8 cellular contexts compared by ENCODE assay signal in genomic region chr16:88784074-88784855, GRCh38. TPM values are rescaled to one million over a fixed set of nuclear protein-coding genes. Genes with fewer than 3 reads are reported as not detected.
A peak's percentile ranks its signal among the peaks of the same experiment; 100 is the strongest.
DNase-seq lines count a peak whose midpoint lies in the region; ATAC-seq, FAIRE-seq and TF ChIP-seq lines count a peak whose summit lies in the region.

No MANE protein-coding gene starts in this region.

- in situ Hi-C loops in HepG2 (cut with HindIII; ENCODE audit: extremely low pct_ligation_motif_present, low pct_unique_long_range_greater_than_20kb) = no loop called here

- no peak overlapping the region for H2AFZ ChIP-seq in HepG2 (ENCODE audit: low read length)

- peak; percentile 26; the same call in 1 of the 2 replicates for TF ChIP-seq RAD21 in HepG2 (CRISPR knock-in tag; IDR thresholded peaks at IDR 0.05)

- no peaks in the 10 kb centered on the region for H3K27me3 Mint-ChIP-seq in T-helper 2 cell treated with Interferon-gamma antibody and Interleukin-4, amounts not matched to agents 5 μg/mL and 100 μg/mL, for 36 hours (ENCODE audit: low read depth)
- no peaks in the 10 kb centered on the region for H3K27me3 Mint-ChIP-seq in stimulated activated naive CD8-positive, alpha-beta T cell treated with anti-CD3 and anti-CD28 coated beads, Interleukin-15, amount 100 ng/mL, for 72 hours

- H3K4me3 ChIP-seq in coronary artery (peak overlapping the region; percentile 96), HepG2 (replicated peaks in 1 of 3; ENCODE audit: insufficient read depth in 1 of 3, low read depth in 2 of 3, low read length in 3 of 3) (peak overlapping the region; percentile 73 to 87 (median 85))

- TF ChIP-seq POLR2A in HepG2 (IDR thresholded peaks at IDR 0.05; ENCODE audit: insufficient read depth in 1 of 2, low read depth in 2 of 2, low read length in 2 of 2) = peak in 1 of 2 experiments; percentile 52; a peak in 2 of 4 replicates

- peak overlapping the region; percentile 88 for H3K4me3 Mint-ChIP-seq in T-helper 2 cell treated with Interferon-gamma antibody and Interleukin-4, amounts not matched to agents 5 μg/mL and 100 μg/mL, for 36 hours
- peak overlapping the region; percentile 66 to 86 for H3K4me3 Mint-ChIP-seq in stimulated activated naive CD8-positive, alpha-beta T cell treated with anti-CD3 and anti-CD28 coated beads, Interleukin-15, amount 100 ng/mL, for 72 hours

- CTCF ChIA-PET in HepG2 (lab: Yijun Ruan, JAX; ENCODE audit: low intra/inter-chr PET ratio, low total read pairs) = interaction anchor here (0.7 to 2.9 kb wide), 5 partner anchors 20 to 41 kb away, joined by 3 to 10 read pairs (median 4); partner anchors contain the start of gene APRT

- peak overlapping the region; percentile 82 for H3K27ac Mint-ChIP-seq in T-helper 2 cell treated with Interferon-gamma antibody and Interleukin-4, amounts not matched to agents 5 μg/mL and 100 μg/mL, for 36 hours
- peak overlapping the region; percentile 90 to 91 for H3K27ac Mint-ChIP-seq in stimulated activated naive CD8-positive, alpha-beta T cell treated with anti-CD3 and anti-CD28 coated beads, Interleukin-15, amount 100 ng/mL, for 72 hours

- POLR2A ChIA-PET in HepG2 (lab: Yijun Ruan, JAX) = interaction anchor here (0.6 to 5.4 kb wide), 16 partner anchors 9 to 416 kb away, joined by 3 to 36 read pairs (median 4); partner anchors contain the start of genes APRT, MVD and SLC22A31

- peak; percentile 34 for FAIRE-seq in HepG2 (lab: Jason Lieb, UNC)

- peaks cover 28% of the 10 kb centered on the region for H4K20me1 ChIP-seq in HepG2 (ENCODE audit: insufficient read depth, low read length)

- peak overlapping the region; percentile 97 for H3K4me2 ChIP-seq in HepG2 (ENCODE audit: low read depth, low read length)

- peaks cover 8% of the 10 kb centered on the region for H3K36me3 Mint-ChIP-seq in T-helper 2 cell treated with Interferon-gamma antibody and Interleukin-4, amounts not matched to agents 5 μg/mL and 100 μg/mL, for 36 hours (ENCODE audit: low read depth)

- DNase-seq in EL (peak; percentile 78), coronary artery (ENCODE audit: low spot score) (peak; percentile 87), HepG2 (ENCODE audit: low spot score) (peak; percentile 75)
- DNase-seq in T-helper 2 cell treated with Interferon-gamma antibody and Interleukin-4, amounts not matched to agents 5 μg/mL and 100 μg/mL, for 36 hours (ENCODE audit: low spot score) = peak; percentile 59
- peak in 1 of 2 donors; percentile 55 for DNase-seq in stimulated activated naive CD8-positive, alpha-beta T cell treated with anti-CD3 and anti-CD28 coated beads, Interleukin-15, amount 100 ng/mL, for 72 hours

- intact Hi-C loops in HepG2 (cut with micrococcal nuclease; ENCODE audit: unreplicated experiment) = loop anchor here (1.0 to 2.0 kb wide), 2 partner anchors 13 kb away; no protein-coding TSS in a partner anchor

- H3K4me1 Mint-ChIP-seq in T-helper 2 cell treated with Interferon-gamma antibody and Interleukin-4, amounts not matched to agents 5 μg/mL and 100 μg/mL, for 36 hours (ENCODE audit: low read depth) = peaks cover 33% of the 10 kb centered on the region
- H3K4me1 Mint-ChIP-seq in stimulated activated naive CD8-positive, alpha-beta T cell treated with anti-CD3 and anti-CD28 coated beads, Interleukin-15, amount 100 ng/mL, for 72 hours = peaks cover 52% of the 10 kb centered on the region

- H3K27me3 ChIP-seq in HepG2 (ENCODE audit: control insufficient read depth in 1 of 2, insufficient read depth in 2 of 2, low read length in 2 of 2) = no peaks in the 10 kb centered on the region; a peak in 1 of 5 replicates

- WGBS in HepG2 (ENCODE audit: low lambda C conversion rate) = 3% methylated on average over 13 of the region's 74 CpGs

- ATAC-seq in HG03354 (IDR thresholded peaks at IDR 0.05; ENCODE audit: poor library complexity, severe bottlenecking, unreplicated experiment) (peak; percentile 27), HepG2 (peak; percentile 64), HG03460 (IDR thresholded peaks at IDR 0.05; ENCODE audit: unreplicated experiment) (no peak), HG03175 (IDR thresholded peaks at IDR 0.05; ENCODE audit: unreplicated experiment) (no peak)
- ATAC-seq in stimulated activated naive CD8-positive, alpha-beta T cell treated with anti-CD3 and anti-CD28 coated beads, Interleukin-15, amount 100 ng/mL, for 72 hours = peak; percentile 34

- peak overlapping the region; percentile 82 for H3K9ac ChIP-seq in HepG2 (ENCODE audit: insufficient read depth, low read depth, low read length)

- BruUV-seq in HepG2 (replicated peaks; lab: Mats Ljungman, UMichigan) = TSS peak; percentile 65

- peaks cover 51% of the 10 kb centered on the region for H3K79me2 ChIP-seq in HepG2 (ENCODE audit: insufficient read depth, low read length)

- H3K27ac ChIP-seq in coronary artery (peak overlapping the region; percentile 65 to 97), HepG2 (ENCODE audit: extremely low read length, insufficient read depth, low read length) (peak overlapping the region; percentile 70)

- peak; percentile 32 for TF ChIP-seq CTCF in coronary artery (IDR thresholded peaks at IDR 0.05)
- peak; percentile 52 for TF ChIP-seq CTCF in HepG2 (CRISPR knock-in tag; IDR thresholded peaks at IDR 0.05)

- 0 out of 5 replicates have a peak, but pooled peaks cover 0 to 2% of the 10 kb centered on the region in 2 experiments for H3K36me3 ChIP-seq in HepG2 (replicated peaks in 1 of 2; ENCODE audit: control insufficient read depth in 1 of 2, insufficient read depth in 2 of 2, low read length in 2 of 2)

- no peaks in the 10 kb centered on the region for H3K9me3 Mint-ChIP-seq in T-helper 2 cell treated with Interferon-gamma antibody and Interleukin-4, amounts not matched to agents 5 μg/mL and 100 μg/mL, for 36 hours
- no peaks in the 10 kb centered on the region for H3K9me3 Mint-ChIP-seq in stimulated activated naive CD8-positive, alpha-beta T cell treated with anti-CD3 and anti-CD28 coated beads, Interleukin-15, amount 100 ng/mL, for 72 hours

- TF ChIP-seq EP300 in HepG2 (IDR thresholded peaks at IDR 0.05; ENCODE audit: low read depth in 2 of 2, low read length in 2 of 2) = no peak
- TF ChIP-seq EP300 in HepG2 (CRISPR knock-in tag; IDR thresholded peaks at IDR 0.05; ENCODE audit: borderline replicate concordance) = no peak

- no peaks in the 10 kb centered on the region for H3K9me3 ChIP-seq in HepG2 (ENCODE audit: low read length)

- H3K4me1 ChIP-seq in HepG2 (ENCODE audit: insufficient read depth, low read length) = peaks cover 76% of the 10 kb centered on the region

RNA-seq across cellular contexts. Expression of gene PIEZO1, which starts 0.8 kb away (rescaled TPM):
- 32.5 and 85.0 TPM in 2 replicates for total RNA-seq in HepG2 (2016; rRNA removed; fragmentation: Illumina TruSeq; extraction: Trizol)
- total RNA-seq in HepG2 (2016; cell fraction: cytosol; rRNA removed; fragmentation: Illumina TruSeq; extraction: Trizol; ENCODE audit: low read depth) = 42.1 and 42.4 TPM in 2 replicates
- 27.7 and 89.8 TPM in 2 replicates for total RNA-seq in HepG2 (2016; cell fraction: insoluble cytoplasmic fraction; rRNA removed; fragmentation: Illumina TruSeq; extraction: Trizol)
- 37.0 TPM in 2 replicates for total RNA-seq in HepG2 (2016; cell fraction: membrane; rRNA removed; fragmentation: Illumina TruSeq; extraction: Trizol)
- 117 and 146 TPM in 2 replicates for total RNA-seq in HepG2 (2016; cell fraction: nucleus; rRNA removed; fragmentation: Illumina TruSeq; extraction: Trizol)
- polyA plus RNA-seq in HepG2 (2011; rRNA removed) = 67.9 and 93.5 TPM in 2 replicates
- 42.8 and 69.2 TPM in 2 replicates for polyA plus RNA-seq in HepG2 (2011; cell fraction: cytosol; rRNA removed)
- polyA plus RNA-seq in HepG2 (2011; cell fraction: nucleus; rRNA removed) = 643 and 860 TPM in 2 replicates
- 52.4 and 78.3 TPM in 2 replicates for polyA plus RNA-seq in HepG2 (2012)
- polyA plus RNA-seq in HepG2 (2016; cell fraction: cytosol; fragmentation: Illumina TruSeq; extraction: Trizol; ENCODE audit: low read depth) = 12.7 and 13.6 TPM in 2 replicates
- polyA plus RNA-seq in HepG2 (2016; cell fraction: insoluble cytoplasmic fraction; fragmentation: Illumina TruSeq; extraction: Trizol; ENCODE audit: low read depth) = 33.4 and 36.7 TPM in 2 replicates
- polyA plus RNA-seq in HepG2 (2016; cell fraction: membrane; fragmentation: Illumina TruSeq; extraction: Trizol; ENCODE audit: low read depth) = 20.6 and 22.7 TPM in 2 replicates
- 296 and 336 TPM in 2 replicates for polyA plus RNA-seq in HepG2 (2016; cell fraction: nucleus; fragmentation: Illumina TruSeq; extraction: Trizol; ENCODE audit: insufficient read depth, low read depth)
- polyA minus RNA-seq in HepG2 (2011; rRNA and poly(A)+ RNA removed; ENCODE audit: low replicate concordance) = 101 and 184 TPM in 2 replicates
- polyA minus RNA-seq in HepG2 (2011; cell fraction: cytosol; rRNA and poly(A)+ RNA removed) = 44.8 and 52.9 TPM in 2 replicates
- polyA minus RNA-seq in HepG2 (2011; cell fraction: nucleus; rRNA and poly(A)+ RNA removed) = 89.5 and 109 TPM in 2 replicates

RNA-seq across cellular contexts. Expression of gene CDT1, which starts 19.3 kb away (rescaled TPM):
- total RNA-seq in HepG2 (2016; rRNA removed; fragmentation: Illumina TruSeq; extraction: Trizol) = 16.5 and 23.1 TPM in 2 replicates
- total RNA-seq in HepG2 (2016; cell fraction: cytosol; rRNA removed; fragmentation: Illumina TruSeq; extraction: Trizol; ENCODE audit: low read depth) = 14.3 and 18.2 TPM in 2 replicates
- total RNA-seq in HepG2 (2016; cell fraction: insoluble cytoplasmic fraction; rRNA removed; fragmentation: Illumina TruSeq; extraction: Trizol) = 15.0 and 21.7 TPM in 2 replicates
- total RNA-seq in HepG2 (2016; cell fraction: membrane; rRNA removed; fragmentation: Illumina TruSeq; extraction: Trizol) = 30.9 and 31.0 TPM in 2 replicates
- 12.6 and 18.8 TPM in 2 replicates for total RNA-seq in HepG2 (2016; cell fraction: nucleus; rRNA removed; fragmentation: Illumina TruSeq; extraction: Trizol)
- 17.9 and 23.8 TPM in 2 replicates for polyA plus RNA-seq in HepG2 (2011; rRNA removed)
- 15.0 and 37.3 TPM in 2 replicates for polyA plus RNA-seq in HepG2 (2011; cell fraction: cytosol; rRNA removed)
- polyA plus RNA-seq in HepG2 (2011; cell fraction: nucleus; rRNA removed) = 29.6 and 46.8 TPM in 2 replicates
- 13.5 and 17.6 TPM in 2 replicates for polyA plus RNA-seq in HepG2 (2012)
- polyA plus RNA-seq in HepG2 (2016; cell fraction: cytosol; fragmentation: Illumina TruSeq; extraction: Trizol; ENCODE audit: low read depth) = 18.5 and 24.2 TPM in 2 replicates
- polyA plus RNA-seq in HepG2 (2016; cell fraction: insoluble cytoplasmic fraction; fragmentation: Illumina TruSeq; extraction: Trizol; ENCODE audit: low read depth) = 22.4 and 29.0 TPM in 2 replicates
- 25.4 and 37.1 TPM in 2 replicates for polyA plus RNA-seq in HepG2 (2016; cell fraction: membrane; fragmentation: Illumina TruSeq; extraction: Trizol; ENCODE audit: low read depth)
- 34.6 and 39.8 TPM in 2 replicates for polyA plus RNA-seq in HepG2 (2016; cell fraction: nucleus; fragmentation: Illumina TruSeq; extraction: Trizol; ENCODE audit: insufficient read depth, low read depth)
- 25.0 and 71.0 TPM in 2 replicates for polyA minus RNA-seq in HepG2 (2011; rRNA and poly(A)+ RNA removed; ENCODE audit: low replicate concordance)
- polyA minus RNA-seq in HepG2 (2011; cell fraction: cytosol; rRNA and poly(A)+ RNA removed) = 28.6 and 52.8 TPM in 2 replicates
- 6.7 and 8.8 TPM in 2 replicates for polyA minus RNA-seq in HepG2 (2011; cell fraction: nucleus; rRNA and poly(A)+ RNA removed)

RNA-seq across cellular contexts. Expression of gene APRT, which starts 27.5 kb away (rescaled TPM):
- total RNA-seq in HepG2 (2016; rRNA removed; fragmentation: Illumina TruSeq; extraction: Trizol) = 242 and 274 TPM in 2 replicates
- total RNA-seq in HepG2 (2016; cell fraction: cytosol; rRNA removed; fragmentation: Illumina TruSeq; extraction: Trizol; ENCODE audit: low read depth) = 163 and 167 TPM in 2 replicates
- 238 and 275 TPM in 2 replicates for total RNA-seq in HepG2 (2016; cell fraction: insoluble cytoplasmic fraction; rRNA removed; fragmentation: Illumina TruSeq; extraction: Trizol)
- total RNA-seq in HepG2 (2016; cell fraction: membrane; rRNA removed; fragmentation: Illumina TruSeq; extraction: Trizol) = 188 and 208 TPM in 2 replicates
- total RNA-seq in HepG2 (2016; cell fraction: nucleus; rRNA removed; fragmentation: Illumina TruSeq; extraction: Trizol) = 99.7 and 110 TPM in 2 replicates
- 155 and 210 TPM in 2 replicates for polyA plus RNA-seq in HepG2 (2011; rRNA removed)
- polyA plus RNA-seq in HepG2 (2011; cell fraction: cytosol; rRNA removed) = 94.2 and 153 TPM in 2 replicates
- polyA plus RNA-seq in HepG2 (2011; cell fraction: nucleus; rRNA removed) = 101 and 126 TPM in 2 replicates
- polyA plus RNA-seq in HepG2 (2012) = 136 and 175 TPM in 2 replicates
- 172 and 184 TPM in 2 replicates for polyA plus RNA-seq in HepG2 (2016; cell fraction: cytosol; fragmentation: Illumina TruSeq; extraction: Trizol; ENCODE audit: low read depth)
- polyA plus RNA-seq in HepG2 (2016; cell fraction: insoluble cytoplasmic fraction; fragmentation: Illumina TruSeq; extraction: Trizol; ENCODE audit: low read depth) = 339 and 349 TPM in 2 replicates
- polyA plus RNA-seq in HepG2 (2016; cell fraction: membrane; fragmentation: Illumina TruSeq; extraction: Trizol; ENCODE audit: low read depth) = 196 and 203 TPM in 2 replicates
- 192 and 201 TPM in 2 replicates for polyA plus RNA-seq in HepG2 (2016; cell fraction: nucleus; fragmentation: Illumina TruSeq; extraction: Trizol; ENCODE audit: insufficient read depth, low read depth)
- 83.2 and 86.7 TPM in 2 replicates for polyA minus RNA-seq in HepG2 (2011; rRNA and poly(A)+ RNA removed; ENCODE audit: low replicate concordance)
- polyA minus RNA-seq in HepG2 (2011; cell fraction: cytosol; rRNA and poly(A)+ RNA removed) = 75.3 and 84.8 TPM in 2 replicates
- polyA minus RNA-seq in HepG2 (2011; cell fraction: nucleus; rRNA and poly(A)+ RNA removed) = 35.7 and 49.8 TPM in 2 replicates

Comparison
In these comparisons a context has a peak if more than half of its experiments do, and no peak if none do; other contexts are left out.
1. ATAC-seq: peak in HG03354 (single experiment), HepG2 (single experiment) and stimulated activated naive CD8-positive, alpha-beta T cell treated with anti-CD3 and anti-CD28 coated beads, Interleukin-15, amount 100 ng/mL, for 72 hours (single experiment); none in HG03460 (single experiment) and HG03175 (single experiment).